Comparison of ENCODE assay signal across 1 cellular context in the genomic region with DNA sequence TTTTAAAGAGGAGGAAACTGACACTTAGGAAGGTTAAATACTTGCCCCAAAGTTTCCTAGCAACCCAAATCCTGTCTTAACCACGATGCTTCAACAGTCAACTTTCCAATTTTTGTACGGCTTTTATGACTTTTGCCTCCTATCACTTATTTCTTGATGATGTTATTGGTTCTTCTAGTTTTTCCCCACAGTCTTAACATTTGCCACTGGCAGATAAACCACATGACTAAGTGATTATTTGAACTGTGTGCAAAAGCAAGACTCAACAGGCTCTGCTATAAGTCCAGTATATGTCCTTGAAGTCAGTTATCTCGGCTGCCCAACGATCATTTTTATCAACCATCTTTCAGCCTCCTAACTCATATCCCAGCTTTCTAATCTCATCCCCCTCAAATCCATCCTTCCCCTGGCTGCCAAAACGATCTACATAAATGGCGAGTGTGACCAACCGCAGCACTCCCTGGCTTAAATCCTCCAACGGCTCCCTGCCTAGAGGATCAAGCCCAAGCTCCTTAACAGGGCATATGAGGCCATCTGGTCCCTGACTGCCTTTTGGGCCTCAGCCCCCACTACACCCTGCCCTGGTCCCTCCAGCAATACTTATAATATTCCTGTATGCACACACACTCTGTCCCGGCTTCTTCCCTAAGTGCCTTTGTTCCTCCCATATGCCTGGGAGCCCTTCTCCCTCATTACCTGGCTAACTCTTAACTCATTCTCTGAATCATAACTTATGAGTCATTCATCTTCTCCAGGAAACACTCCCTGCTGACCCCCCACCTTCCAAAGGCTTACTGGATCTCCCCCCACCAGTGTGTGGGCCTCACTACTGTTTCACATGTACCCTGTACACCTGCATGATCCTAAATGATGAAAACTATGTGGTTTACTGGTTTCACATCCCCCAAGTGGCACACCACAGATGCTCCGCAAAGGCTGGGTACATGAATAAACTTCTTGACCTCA.
A peak's percentile ranks its signal among the peaks of the same experiment; 100 is the strongest.
TF ChIP-seq lines count a peak whose summit lies in the region.

No MANE protein-coding gene starts in this region.

TF ChIP-seq in K562, 482 proteins besides CTCF, POLR2A, EP300 and RAD21 (continued from another document):
- TF ChIP-seq RCOR1 (IDR thresholded peaks at IDR 0.05; ENCODE audit: borderline replicate concordance in 1 of 2, low read depth in 2 of 2, low read length in 2 of 2) (peak in 1 of 2 experiments; percentile 96; a peak in 3 of 4 replicates), IRF2 (CRISPR knock-in tag; IDR thresholded peaks at IDR 0.05) (no peak), HNRNPL (IDR thresholded peaks at IDR 0.05; ENCODE audit: low read depth, low read length) (no peak), SMC3 (conservative IDR thresholded peaks at IDR 0.05; ENCODE audit: insufficient read depth, low read depth, low read length) (no peak), KDM1A (IDR thresholded peaks at IDR 0.05) (peak; percentile 95 to 96), CBX3 (IDR thresholded peaks at IDR 0.05; ENCODE audit: borderline replicate concordance in 1 of 2, low read length in 2 of 2) (0 out of 3 replicates have a peak, but pooled peaks of 1 of the 2 experiments have one; percentile 70), PRMT5 (CRISPR knock-in tag; IDR thresholded peaks at IDR 0.05) (no peak), ZEB2 (IDR thresholded peaks at IDR 0.05) (peak; percentile 76; the same call in 1 of the 2 replicates), HDAC2 (IDR thresholded peaks at IDR 0.05) (peak; percentile 96), CBFA2T2 (conservative IDR thresholded peaks at IDR 0.05) (peak; percentile 93), ZNF75A (CRISPR knock-in tag; IDR thresholded peaks at IDR 0.05) (no peak), MEF2A (IDR thresholded peaks at IDR 0.05; ENCODE audit: control insufficient read depth, low read depth, low read length) (no peak), KLF16 (IDR thresholded peaks at IDR 0.05) (peak; percentile 86)
- TF ChIP-seq, protein P1, sequence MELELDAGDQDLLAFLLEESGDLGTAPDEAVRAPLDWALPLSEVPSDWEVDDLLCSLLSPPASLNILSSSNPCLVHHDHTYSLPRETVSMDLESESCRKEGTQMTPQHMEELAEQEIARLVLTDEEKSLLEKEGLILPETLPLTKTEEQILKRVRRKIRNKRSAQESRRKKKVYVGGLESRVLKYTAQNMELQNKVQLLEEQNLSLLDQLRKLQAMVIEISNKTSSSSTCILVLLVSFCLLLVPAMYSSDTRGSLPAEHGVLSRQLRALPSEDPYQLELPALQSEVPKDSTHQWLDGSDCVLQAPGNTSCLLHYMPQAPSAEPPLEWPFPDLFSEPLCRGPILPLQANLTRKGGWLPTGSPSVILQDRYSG (tag; conservative IDR thresholded peaks at IDR 0.05; ENCODE audit: low read depth), result no peak
- TF ChIP-seq, protein P2, sequence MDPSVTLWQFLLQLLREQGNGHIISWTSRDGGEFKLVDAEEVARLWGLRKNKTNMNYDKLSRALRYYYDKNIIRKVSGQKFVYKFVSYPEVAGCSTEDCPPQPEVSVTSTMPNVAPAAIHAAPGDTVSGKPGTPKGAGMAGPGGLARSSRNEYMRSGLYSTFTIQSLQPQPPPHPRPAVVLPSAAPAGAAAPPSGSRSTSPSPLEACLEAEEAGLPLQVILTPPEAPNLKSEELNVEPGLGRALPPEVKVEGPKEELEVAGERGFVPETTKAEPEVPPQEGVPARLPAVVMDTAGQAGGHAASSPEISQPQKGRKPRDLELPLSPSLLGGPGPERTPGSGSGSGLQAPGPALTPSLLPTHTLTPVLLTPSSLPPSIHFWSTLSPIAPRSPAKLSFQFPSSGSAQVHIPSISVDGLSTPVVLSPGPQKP (CRISPR knock-in tag; IDR thresholded peaks at IDR 0.05), result no peak
- TF ChIP-seq, protein P3, sequence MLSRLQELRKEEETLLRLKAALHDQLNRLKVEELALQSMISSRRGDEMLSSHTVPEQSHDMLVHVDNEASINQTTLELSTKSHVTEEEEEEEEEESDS (CRISPR knock-in tag; IDR thresholded peaks at IDR 0.05), result no peak
- TF ChIP-seq, protein P4, sequence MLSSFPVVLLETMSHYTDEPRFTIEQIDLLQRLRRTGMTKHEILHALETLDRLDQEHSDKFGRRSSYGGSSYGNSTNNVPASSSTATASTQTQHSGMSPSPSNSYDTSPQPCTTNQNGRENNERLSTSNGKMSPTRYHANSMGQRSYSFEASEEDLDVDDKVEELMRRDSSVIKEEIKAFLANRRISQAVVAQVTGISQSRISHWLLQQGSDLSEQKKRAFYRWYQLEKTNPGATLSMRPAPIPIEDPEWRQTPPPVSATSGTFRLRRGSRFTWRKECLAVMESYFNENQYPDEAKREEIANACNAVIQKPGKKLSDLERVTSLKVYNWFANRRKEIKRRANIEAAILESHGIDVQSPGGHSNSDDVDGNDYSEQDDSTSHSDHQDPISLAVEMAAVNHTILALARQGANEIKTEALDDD (IDR thresholded peaks at IDR 0.05), result peak; percentile 86
- TF ChIP-seq, protein P5, sequence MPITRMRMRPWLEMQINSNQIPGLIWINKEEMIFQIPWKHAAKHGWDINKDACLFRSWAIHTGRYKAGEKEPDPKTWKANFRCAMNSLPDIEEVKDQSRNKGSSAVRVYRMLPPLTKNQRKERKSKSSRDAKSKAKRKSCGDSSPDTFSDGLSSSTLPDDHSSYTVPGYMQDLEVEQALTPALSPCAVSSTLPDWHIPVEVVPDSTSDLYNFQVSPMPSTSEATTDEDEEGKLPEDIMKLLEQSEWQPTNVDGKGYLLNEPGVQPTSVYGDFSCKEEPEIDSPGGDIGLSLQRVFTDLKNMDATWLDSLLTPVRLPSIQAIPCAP (CRISPR knock-in tag; IDR thresholded peaks at IDR 0.05; ENCODE audit: borderline replicate concordance), result no peak
